ENCODE assay signal across 8 cellular contexts in genomic region chr19:5369962-5370367, GRCh38. TPM values are rescaled to one million over a fixed set of nuclear protein-coding genes. Genes with fewer than 3 reads are reported as not detected.
A peak's percentile ranks its signal among the peaks of the same experiment; 100 is the strongest.
DNase-seq lines count a peak whose midpoint lies in the region; ATAC-seq, FAIRE-seq and TF ChIP-seq lines count a peak whose summit lies in the region.

No MANE protein-coding gene starts in this region.

- CTCF ChIA-PET in GM12878 (lab: Yijun Ruan, JAX): interaction anchor here (0.8 kb wide), 1 partner anchor 11 kb away, joined by 3 read pairs; no protein-coding TSS in a partner anchor

- H3K4me3 ChIP-seq in GM12878 (no peak overlapping the region), lung (no peak overlapping the region), stomach (no peak overlapping the region)

- peak; percentile 17 for DNase-seq in SKM-1 treated with dmso at 0.1 percent for 144 hours (lab: John Stamatoyannopoulos, UW; ENCODE audit: unreplicated experiment)
- DNase-seq in GM12878 (ENCODE audit: low read depth, low spot score): no peak
- DNase-seq in lung (ENCODE audit: low spot score): peak; percentile 43
- peak; percentile 69 for DNase-seq in stomach
- no peak for DNase-seq in OCI-M2 (lab: John Stamatoyannopoulos, UW; ENCODE audit: unreplicated experiment)
- DNase-seq in GF-D8 (lab: John Stamatoyannopoulos, UW): no peak

- in situ Hi-C loops in GM12878 (cut with MboI): no loop called here

- RAD21 ChIA-PET in GM12878 (lab: Charles Lee; ENCODE audit: unreplicated experiment): no interaction called here

- TF ChIP-seq POLR2A in GM12878 (IDR thresholded peaks at IDR 0.05; ENCODE audit: low read depth, low read length) (no peak), stomach (IDR thresholded peaks at IDR 0.05) (no peak)

- H3K9me3 ChIP-seq in GM12878 (replicated peaks; ENCODE audit: control insufficient read depth, insufficient read depth, low read length): no peaks in the 10 kb centered on the region
- no peaks in the 10 kb centered on the region for H3K9me3 ChIP-seq in lung (ENCODE audit: control insufficient read depth in 2 of 2, insufficient read depth in 1 of 2, low read length in 1 of 2)
- no peaks in the 10 kb centered on the region for H3K9me3 ChIP-seq in stomach

- no peak overlapping the region for H2AFZ ChIP-seq in GM12878 (ENCODE audit: control insufficient read depth, low read depth, low read length)

- BruUV-seq in GM12878 (replicated peaks; lab: Mats Ljungman, UMichigan): no TSS peak

- no peak overlapping the region for H3K9ac ChIP-seq in GM12878 (ENCODE audit: control insufficient read depth, insufficient read depth, low read length)

- no peaks in the 10 kb centered on the region for H4K20me1 ChIP-seq in GM12878 (ENCODE audit: control insufficient read depth, insufficient read depth)

- TF ChIP-seq CTCF in 22Rv1 (IDR thresholded peaks at IDR 0.05) (peak; percentile 76), GM12874 (IDR thresholded peaks at IDR 0.05; ENCODE audit: insufficient read depth, low read depth, low read length) (peak; percentile 75), GM12878 (IDR thresholded peaks at IDR 0.05 in 2 of 3, conservative IDR thresholded peaks at IDR 0.05 in 1 of 3; ENCODE audit: control insufficient read depth in 2 of 3, extremely low read depth in 1 of 3, insufficient read depth in 1 of 3, low read depth in 3 of 3, low read length in 3 of 3) (peak; percentile 55 to 80 (median 72)), lung (IDR thresholded peaks at IDR 0.05; ENCODE audit: control extremely low read depth, extremely low read depth) (no peak), stomach (IDR thresholded peaks at IDR 0.05) (peak in 4 of 7 experiments; percentile 25 to 58 (median 48))

- no peak overlapping the region for H3K27ac ChIP-seq in 22Rv1
- H3K27ac ChIP-seq in GM12878 (ENCODE audit: control insufficient read depth, insufficient read depth): no peak overlapping the region
- H3K27ac ChIP-seq in lung (ENCODE audit: low read depth in 1 of 2, low read length in 1 of 2): no peak overlapping the region
- H3K27ac ChIP-seq in stomach: no peak overlapping the region

- H3K27me3 ChIP-seq in GM12878 (replicated peaks in 1 of 2; ENCODE audit: control insufficient read depth in 2 of 2, insufficient read depth in 2 of 2, low read length in 1 of 2): no peaks in the 10 kb centered on the region
- no peaks in the 10 kb centered on the region for H3K27me3 ChIP-seq in lung (ENCODE audit: control insufficient read depth, insufficient read depth)
- H3K27me3 ChIP-seq in stomach: peaks cover 0 to 74% (median 0%) of the 10 kb centered on the region in 3 donors

- no peak overlapping the region for H3K4me2 ChIP-seq in GM12878 (ENCODE audit: control insufficient read depth, insufficient read depth)

- FAIRE-seq in GM12878 (lab: Jason Lieb, UNC): no peak

- H3K79me2 ChIP-seq in GM12878 (ENCODE audit: control insufficient read depth, insufficient read depth, low read length): no peaks in the 10 kb centered on the region

- H3K36me3 ChIP-seq in GM12878 (ENCODE audit: control insufficient read depth in 2 of 2, insufficient read depth in 2 of 2, low read length in 1 of 2): no peaks in the 10 kb centered on the region
- no peaks in the 10 kb centered on the region for H3K36me3 ChIP-seq in lung (ENCODE audit: control insufficient read depth in 2 of 2, insufficient read depth in 2 of 2, low read length in 2 of 2)
- H3K36me3 ChIP-seq in stomach: no peaks in the 10 kb centered on the region

- SMC1A ChIA-PET in GM12878 (lab: Charles Lee; ENCODE audit: uncharacterized antibody, unreplicated experiment): no interaction called here

- TF ChIP-seq RAD21 in GM12878 (IDR thresholded peaks at IDR 0.05; ENCODE audit: insufficient read depth, low read depth, low read length): peak; percentile 44

- intact Hi-C loops in GM12878 (cut with micrococcal nuclease; ENCODE audit: unreplicated experiment): no loop called here
- intact Hi-C loops in stomach (cut with DNase I; ENCODE audit: low total_unique reads): no loop called here

- no peaks in the 10 kb centered on the region for H3K4me1 ChIP-seq in GM12878 (ENCODE audit: control insufficient read depth, insufficient read depth, low read length)
- H3K4me1 ChIP-seq in lung (ENCODE audit: control insufficient read depth in 2 of 2, insufficient read depth in 2 of 2, low read length in 2 of 2): no peaks in the 10 kb centered on the region
- H3K4me1 ChIP-seq in stomach: no peaks in the 10 kb centered on the region

- ATAC-seq in GM12878: peak; percentile 81
- no peak for ATAC-seq in lung (ENCODE audit: insufficient read depth, low FRiP score)

- TF ChIP-seq EP300 in GM12878 (IDR thresholded peaks at IDR 0.05; ENCODE audit: borderline replicate concordance in 1 of 2, control insufficient read depth in 1 of 2, low read depth in 2 of 2, low read length in 2 of 2): no peak
- no peak for TF ChIP-seq EP300 in stomach (IDR thresholded peaks at IDR 0.05)

- WGBS in GM12878 (ENCODE audit: insufficient coverage, insufficient replicate concordance, low lambda C conversion rate, missing lambda C conversion rate): 39% methylated on average over 8 of the region's 8 CpGs
- WGBS in lung, 2 donors: 29% methylated on average over 8 of the region's 8 CpGs
- WGBS in stomach, 5 donors: 28 to 33% (median 30%) methylated on average over 8 of the region's 8 CpGs

- POLR2A ChIA-PET in GM12878 (lab: Charles Lee): no interaction called here

TF ChIP-seq in GM12878, 131 proteins besides CTCF, POLR2A, EP300 and RAD21:
- TF ChIP-seq, protein P1, sequence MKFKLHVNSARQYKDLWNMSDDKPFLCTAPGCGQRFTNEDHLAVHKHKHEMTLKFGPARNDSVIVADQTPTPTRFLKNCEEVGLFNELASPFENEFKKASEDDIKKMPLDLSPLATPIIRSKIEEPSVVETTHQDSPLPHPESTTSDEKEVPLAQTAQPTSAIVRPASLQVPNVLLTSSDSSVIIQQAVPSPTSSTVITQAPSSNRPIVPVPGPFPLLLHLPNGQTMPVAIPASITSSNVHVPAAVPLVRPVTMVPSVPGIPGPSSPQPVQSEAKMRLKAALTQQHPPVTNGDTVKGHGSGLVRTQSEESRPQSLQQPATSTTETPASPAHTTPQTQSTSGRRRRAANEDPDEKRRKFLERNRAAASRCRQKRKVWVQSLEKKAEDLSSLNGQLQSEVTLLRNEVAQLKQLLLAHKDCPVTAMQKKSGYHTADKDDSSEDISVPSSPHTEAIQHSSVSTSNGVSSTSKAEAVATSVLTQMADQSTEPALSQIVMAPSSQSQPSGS (IDR thresholded peaks at IDR 0.05; ENCODE audit: low read length): no peak
- TF ChIP-seq SMARCA5 (IDR thresholded peaks at IDR 0.05) (0 out of 2 replicates have a peak, but pooled peaks have one; percentile 62), NFYA (IDR thresholded peaks at IDR 0.05; ENCODE audit: borderline replicate concordance, low read depth, low read length) (no peak), ATF7 (IDR thresholded peaks at IDR 0.05; ENCODE audit: low read depth) (no peak), CEBPB (IDR thresholded peaks at IDR 0.05; ENCODE audit: borderline replicate concordance in 1 of 2, low read depth in 2 of 2, low read length in 2 of 2) (no peak), BHLHE40 (IDR thresholded peaks at IDR 0.05; ENCODE audit: borderline replicate concordance in 1 of 2, low read depth in 2 of 2, low read length in 1 of 2) (no peak), PML (IDR thresholded peaks at IDR 0.05; ENCODE audit: low read length) (no peak), STAT3 (IDR thresholded peaks at IDR 0.05; ENCODE audit: low read depth, low read length) (no peak), HDGF (IDR thresholded peaks at IDR 0.05) (no peak), RFX5 (IDR thresholded peaks at IDR 0.05; ENCODE audit: low read depth, low read length) (no peak), CREM (IDR thresholded peaks at IDR 0.05; ENCODE audit: low read depth) (no peak), ESRRA (IDR thresholded peaks at IDR 0.05; ENCODE audit: low read length) (no peak), SMC3 (IDR thresholded peaks at IDR 0.05; ENCODE audit: borderline replicate concordance, low read length) (peak; percentile 42; the same call in 1 of the 2 replicates), DPF2 (IDR thresholded peaks at IDR 0.05) (no peak), CBX3 (IDR thresholded peaks at IDR 0.05; ENCODE audit: borderline replicate concordance, low read depth) (no peak), YY1 (IDR thresholded peaks at IDR 0.05; ENCODE audit: low read depth, low read length) (peak; percentile 35; the same call in 1 of the 2 replicates)

RNA-seq across cellular contexts. Expression of gene PTPRS, which starts 29.4 kb away (rescaled TPM):
- 98.4 and 119 TPM in 2 replicates for total RNA-seq in GM12878 (2013; cell fraction: nucleolus; rRNA removed)
- total RNA-seq in GM12878 (2014; rRNA removed) (1.1 and 1.2 TPM in 2 replicates), GM12878 (2014; rRNA removed; fragmentation: Illumina TruSeq; extraction: Trizol) (0.64 and 0.85 TPM in 2 replicates), GM12878 (2021) (3.4 and 3.5 TPM in 2 replicates), lung (10 to 100 TPM; 81.7 to 96.7 TPM), stomach (100 to 1,000 TPM in 2 of 5 donors, 10 to 100 TPM in 3; 50.8 to 142 (median 67.4) TPM)
- 2.1 TPM for polyA plus RNA-seq in GM12878 (2011; ENCODE audit: low read depth)
- polyA plus RNA-seq in GM12878 (2011; rRNA removed) (16.0 and 32.1 TPM in 2 replicates), GM12878 (2014; fragmentation: Illumina TruSeq; extraction: Trizol) (0.14 and 0.57 TPM in 2 replicates), GM12878 (2014; fragmentation: Nextera tagmentation; extraction: Ambion mirVana) (under 1 TPM; 0.09 to 0.23 TPM), GM12878 (2014; rRNA removed) (1.2 and 1.6 TPM in 2 replicates), GM12878 (2016; fragmentation: Nextera tagmentation; extraction: Ambion mirVana) (under 1 TPM; 0.13 to 0.57 TPM), lung (10 to 100 TPM; 10.9 to 11.1 TPM), stomach (1 to 10 TPM; 6.9 to 9.9 (median 7.0) TPM)
- 35.9 and 45.1 TPM in 2 replicates for polyA plus RNA-seq in GM12878 (2011; cell fraction: cytosol; rRNA removed)
- 194 and 236 TPM in 2 replicates for polyA plus RNA-seq in GM12878 (2011; cell fraction: nucleus; rRNA removed)
- polyA plus RNA-seq in GM12878 (2012): 3.4 and 4.4 TPM in 2 replicates
- 71.4 and 114 TPM in 2 replicates for polyA minus RNA-seq in GM12878 (2011; rRNA and poly(A)+ RNA removed)
- polyA minus RNA-seq in GM12878 (2011; cell fraction: cytosol; rRNA and poly(A)+ RNA removed): 59.1 and 59.7 TPM in 2 replicates
- 41.0 and 72.5 TPM in 2 replicates for polyA minus RNA-seq in GM12878 (2011; cell fraction: nucleus; rRNA and poly(A)+ RNA removed)

Comparison
In these comparisons a context has a peak if more than half of its experiments do, and no peak if none do; other contexts are left out.
1. DNase-seq: peak in SKM-1 treated with dmso at 0.1 percent for 144 hours (single experiment), lung (single experiment) and stomach (single experiment); none in GM12878 (single experiment), OCI-M2 (single experiment) and GF-D8 (single experiment).